ENCODE assay signal across 1 cellular context in genomic region chr1:229130028-229130668, GRCh38.
A peak's percentile ranks its signal among the peaks of the same experiment; 100 is the strongest.
TF ChIP-seq lines count a peak whose summit lies in the region.

No MANE protein-coding gene starts in this region.

TF ChIP-seq in HepG2, 621 proteins besides CTCF, POLR2A, EP300 and RAD21 (continued from another document and continues in another):
- TF ChIP-seq ZBTB40 (IDR thresholded peaks at IDR 0.05) (no peak), ZBTB40 (CRISPR knock-in tag; IDR thresholded peaks at IDR 0.05) (no peak; the same call in 1 of the 2 replicates), SAP130 (CRISPR knock-in tag; IDR thresholded peaks at IDR 0.05; ENCODE audit: low read depth) (peak; percentile 63), ZNF777 (CRISPR knock-in tag; IDR thresholded peaks at IDR 0.05) (no peak), NR2F6 (IDR thresholded peaks at IDR 0.05) (peak; percentile 94), NR2F6 (CRISPR knock-in tag; IDR thresholded peaks at IDR 0.05) (peak; percentile 95), SRF (IDR thresholded peaks at IDR 0.05; ENCODE audit: low read depth, low read length) (no peak), HMG20A (CRISPR knock-in tag; IDR thresholded peaks at IDR 0.05; ENCODE audit: borderline replicate concordance) (no peak), SIX1 (CRISPR knock-in tag; IDR thresholded peaks at IDR 0.05; ENCODE audit: borderline replicate concordance) (no peak; the same call in 1 of the 2 replicates), THAP9 (CRISPR knock-in tag; IDR thresholded peaks at IDR 0.05; ENCODE audit: borderline replicate concordance) (peak; percentile 58; the same call in 1 of the 2 replicates), KDM5A (IDR thresholded peaks at IDR 0.05; ENCODE audit: borderline replicate concordance, low read length) (no peak), BHLHE40 (IDR thresholded peaks at IDR 0.05; ENCODE audit: low read length) (no peak), ZNF207 (IDR thresholded peaks at IDR 0.05; ENCODE audit: borderline replicate concordance) (no peak), ZNF292 (CRISPR knock-in tag; IDR thresholded peaks at IDR 0.05; ENCODE audit: borderline replicate concordance, low read depth) (peak; percentile 83), TSC22D2 (CRISPR knock-in tag; IDR thresholded peaks at IDR 0.05; ENCODE audit: borderline replicate concordance) (no peak), ZNF816 (CRISPR knock-in tag; IDR thresholded peaks at IDR 0.05; ENCODE audit: borderline replicate concordance) (no peak), MBNL3 (CRISPR knock-in tag; conservative IDR thresholded peaks at IDR 0.05) (no peak), ZNF101 (CRISPR knock-in tag; IDR thresholded peaks at IDR 0.05; ENCODE audit: borderline replicate concordance, low read depth) (no peak), ZNF841 (CRISPR knock-in tag; IDR thresholded peaks at IDR 0.05; ENCODE audit: borderline replicate concordance) (no peak), ZNF343 (CRISPR knock-in tag; IDR thresholded peaks at IDR 0.05) (no peak), TP53 (CRISPR knock-in tag; conservative IDR thresholded peaks at IDR 0.05) (no peak), SALL2 (CRISPR knock-in tag; IDR thresholded peaks at IDR 0.05) (peak; percentile 55; the same call in 1 of the 2 replicates), SATB2 (CRISPR knock-in tag; IDR thresholded peaks at IDR 0.05) (no peak), ZNF660 (CRISPR knock-in tag; IDR thresholded peaks at IDR 0.05; ENCODE audit: borderline replicate concordance, low read depth) (no peak), ZNF30 (CRISPR knock-in tag; IDR thresholded peaks at IDR 0.05) (no peak), DNMT3B (CRISPR knock-in tag; conservative IDR thresholded peaks at IDR 0.05) (no peak), ZNF260 (CRISPR knock-in tag; IDR thresholded peaks at IDR 0.05; ENCODE audit: borderline replicate concordance, low read depth) (no peak), ZNF44 (CRISPR knock-in tag; IDR thresholded peaks at IDR 0.05) (no peak), ZNF501 (CRISPR knock-in tag; IDR thresholded peaks at IDR 0.05) (peak; percentile 49; the same call in 1 of the 2 replicates), PBX2 (CRISPR knock-in tag; IDR thresholded peaks at IDR 0.05) (no peak), DMAP1 (CRISPR knock-in tag; IDR thresholded peaks at IDR 0.05) (peak; percentile 42; the same call in 1 of the 2 replicates), CENPX (CRISPR knock-in tag; IDR thresholded peaks at IDR 0.05) (no peak), PBX3 (CRISPR knock-in tag; IDR thresholded peaks at IDR 0.05; ENCODE audit: borderline replicate concordance) (no peak), MXD1 (CRISPR knock-in tag; IDR thresholded peaks at IDR 0.05) (no peak), ZNF879 (CRISPR knock-in tag; IDR thresholded peaks at IDR 0.05) (no peak), ZNF326 (CRISPR knock-in tag; IDR thresholded peaks at IDR 0.05; ENCODE audit: borderline replicate concordance) (no peak)
- TF ChIP-seq, protein P1, sequence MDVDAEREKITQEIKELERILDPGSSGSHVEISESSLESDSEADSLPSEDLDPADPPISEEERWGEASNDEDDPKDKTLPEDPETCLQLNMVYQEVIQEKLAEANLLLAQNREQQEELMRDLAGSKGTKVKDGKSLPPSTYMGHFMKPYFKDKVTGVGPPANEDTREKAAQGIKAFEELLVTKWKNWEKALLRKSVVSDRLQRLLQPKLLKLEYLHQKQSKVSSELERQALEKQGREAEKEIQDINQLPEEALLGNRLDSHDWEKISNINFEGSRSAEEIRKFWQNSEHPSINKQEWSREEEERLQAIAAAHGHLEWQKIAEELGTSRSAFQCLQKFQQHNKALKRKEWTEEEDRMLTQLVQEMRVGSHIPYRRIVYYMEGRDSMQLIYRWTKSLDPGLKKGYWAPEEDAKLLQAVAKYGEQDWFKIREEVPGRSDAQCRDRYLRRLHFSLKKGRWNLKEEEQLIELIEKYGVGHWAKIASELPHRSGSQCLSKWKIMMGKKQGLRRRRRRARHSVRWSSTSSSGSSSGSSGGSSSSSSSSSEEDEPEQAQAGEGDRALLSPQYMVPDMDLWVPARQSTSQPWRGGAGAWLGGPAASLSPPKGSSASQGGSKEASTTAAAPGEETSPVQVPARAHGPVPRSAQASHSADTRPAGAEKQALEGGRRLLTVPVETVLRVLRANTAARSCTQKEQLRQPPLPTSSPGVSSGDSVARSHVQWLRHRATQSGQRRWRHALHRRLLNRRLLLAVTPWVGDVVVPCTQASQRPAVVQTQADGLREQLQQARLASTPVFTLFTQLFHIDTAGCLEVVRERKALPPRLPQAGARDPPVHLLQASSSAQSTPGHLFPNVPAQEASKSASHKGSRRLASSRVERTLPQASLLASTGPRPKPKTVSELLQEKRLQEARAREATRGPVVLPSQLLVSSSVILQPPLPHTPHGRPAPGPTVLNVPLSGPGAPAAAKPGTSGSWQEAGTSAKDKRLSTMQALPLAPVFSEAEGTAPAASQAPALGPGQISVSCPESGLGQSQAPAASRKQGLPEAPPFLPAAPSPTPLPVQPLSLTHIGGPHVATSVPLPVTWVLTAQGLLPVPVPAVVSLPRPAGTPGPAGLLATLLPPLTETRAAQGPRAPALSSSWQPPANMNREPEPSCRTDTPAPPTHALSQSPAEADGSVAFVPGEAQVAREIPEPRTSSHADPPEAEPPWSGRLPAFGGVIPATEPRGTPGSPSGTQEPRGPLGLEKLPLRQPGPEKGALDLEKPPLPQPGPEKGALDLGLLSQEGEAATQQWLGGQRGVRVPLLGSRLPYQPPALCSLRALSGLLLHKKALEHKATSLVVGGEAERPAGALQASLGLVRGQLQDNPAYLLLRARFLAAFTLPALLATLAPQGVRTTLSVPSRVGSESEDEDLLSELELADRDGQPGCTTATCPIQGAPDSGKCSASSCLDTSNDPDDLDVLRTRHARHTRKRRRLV (CRISPR knock-in tag; IDR thresholded peaks at IDR 0.05), result peak; percentile 73; the same call in 1 of the 2 replicates
- TF ChIP-seq, protein P2, sequence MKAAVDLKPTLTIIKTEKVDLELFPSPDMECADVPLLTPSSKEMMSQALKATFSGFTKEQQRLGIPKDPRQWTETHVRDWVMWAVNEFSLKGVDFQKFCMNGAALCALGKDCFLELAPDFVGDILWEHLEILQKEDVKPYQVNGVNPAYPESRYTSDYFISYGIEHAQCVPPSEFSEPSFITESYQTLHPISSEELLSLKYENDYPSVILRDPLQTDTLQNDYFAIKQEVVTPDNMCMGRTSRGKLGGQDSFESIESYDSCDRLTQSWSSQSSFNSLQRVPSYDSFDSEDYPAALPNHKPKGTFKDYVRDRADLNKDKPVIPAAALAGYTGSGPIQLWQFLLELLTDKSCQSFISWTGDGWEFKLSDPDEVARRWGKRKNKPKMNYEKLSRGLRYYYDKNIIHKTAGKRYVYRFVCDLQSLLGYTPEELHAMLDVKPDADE (CRISPR knock-in tag; IDR thresholded peaks at IDR 0.05), result no peak
